ENCODE assay signal across 17 cellular contexts in the genomic region with DNA sequence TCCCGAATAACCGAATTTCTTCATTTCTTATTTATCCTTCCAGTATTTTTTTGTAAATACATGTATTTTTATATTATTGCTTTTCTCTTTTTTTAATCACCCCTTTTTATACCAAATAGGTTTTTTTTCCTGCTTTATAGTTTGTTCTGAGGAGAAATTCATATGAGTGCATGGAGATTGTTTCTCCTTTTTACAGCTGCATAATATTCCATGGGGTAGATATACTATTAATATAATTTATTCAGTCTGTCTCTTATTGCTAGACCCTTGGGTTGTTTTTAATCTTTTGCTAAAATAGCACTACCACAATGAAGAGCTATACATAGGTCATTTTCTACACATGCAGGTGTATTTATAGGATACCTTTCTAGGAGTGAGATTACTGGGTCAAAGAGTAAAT.
"Had no signal": no experiment of that assay in that cellular context is flagged by ENCODE, and none has a peak within 500 bp of the region (broad histone marks: within the 10 kb centered on the region; RNA-seq: fewer than 3 reads in every experiment).

No MANE protein-coding gene starts in this region.

- ATAC-seq: foreskin keratinocyte; left colon; natural killer cell treated with Interleukin-12 subunit alpha and Interleukin-12 subunit beta and Interleukin-15 and Interleukin-18, amount 100 ng/mL, for 72 hours had no signal

- H3K4me3 ChIP-seq: hepatocyte, neural progenitor cell, ovary, right atrium auricular region, sigmoid colon, skin epidermis, thyroid gland, uterus had no signal

- H3K36me3 ChIP-seq: neural progenitor cell, ovary, uterus had no signal

- H3K27ac ChIP-seq: hepatocyte, neural progenitor cell, ovary, right atrium auricular region, thyroid gland had no signal

- DNase-seq: erythroblast; foreskin keratinocyte; kidney; left colon; ovary; sigmoid colon; stimulated activated naive CD4-positive, alpha-beta T cell; stomach; thyroid gland; uterus had no signal

- H3K4me3 Mint-ChIP-seq: neural progenitor cell had no signal

- H3K9me3 Mint-ChIP-seq: dendritic cell treated with granulocyte-macrophage colony-stimulating factor and Interleukin-4, amounts not matched to agents 40 ng/mL and 50 ng/mL, for 4 days; natural killer cell treated with Interleukin-12 subunit alpha and Interleukin-12 subunit beta and Interleukin-15 and Interleukin-18, amount 100 ng/mL, for 72 hours; neural progenitor cell; type B pancreatic cell had no signal

- H3K9me3 ChIP-seq: ovary, right atrium auricular region, sigmoid colon, stomach, thyroid gland, uterus had no signal

- H3K27ac Mint-ChIP-seq: neural progenitor cell had no signal

- H3K27me3 ChIP-seq: foreskin keratinocyte, hepatocyte, neural progenitor cell, ovary, right atrium auricular region, sigmoid colon, stomach, thyroid gland, uterus had no signal

- H3K27me3 Mint-ChIP-seq: dendritic cell treated with granulocyte-macrophage colony-stimulating factor and Interleukin-4, amounts not matched to agents 40 ng/mL and 50 ng/mL, for 4 days; natural killer cell treated with Interleukin-12 subunit alpha and Interleukin-12 subunit beta and Interleukin-15 and Interleukin-18, amount 100 ng/mL, for 72 hours; type B pancreatic cell had no signal

- H3K36me3 Mint-ChIP-seq: natural killer cell treated with Interleukin-12 subunit alpha and Interleukin-12 subunit beta and Interleukin-15 and Interleukin-18, amount 100 ng/mL, for 72 hours; neural progenitor cell; type B pancreatic cell had no signal

- H2AFZ ChIP-seq: hepatocyte, neural progenitor cell had no signal
